In genomic region chr3:170749765-170750477, GRCh38 we compare ENCODE assay signal across 1 cellular context.
TF ChIP-seq lines count a peak whose summit lies in the region.

No MANE protein-coding gene starts in this region.

TF ChIP-seq in K562, 482 proteins besides CTCF, POLR2A, EP300 and RAD21 (continued from another document and continues in another):
- peak; percentile 50; the same call in 1 of the 2 replicates for TF ChIP-seq PKNOX1 (IDR thresholded peaks at IDR 0.05)
- TF ChIP-seq SRSF1 (IDR thresholded peaks at IDR 0.05; ENCODE audit: low read depth, low read length): no peak
- no peak for TF ChIP-seq NCOR1 (IDR thresholded peaks at IDR 0.05)
- TF ChIP-seq ZBTB8A (IDR thresholded peaks at IDR 0.05; ENCODE audit: partially characterized antibody): no peak
- TF ChIP-seq STAT5A (IDR thresholded peaks at IDR 0.05; ENCODE audit: borderline replicate concordance, low read length): no peak
- no peak for TF ChIP-seq TEAD2 (tag; IDR thresholded peaks at IDR 0.05)
- peak; percentile 26; the same call in 1 of the 2 replicates for TF ChIP-seq SMARCA4 (IDR thresholded peaks at IDR 0.05)
- no peak for TF ChIP-seq KAT7 (CRISPR knock-in tag; IDR thresholded peaks at IDR 0.05; ENCODE audit: borderline replicate concordance)
- TF ChIP-seq CBFA2T3 (IDR thresholded peaks at IDR 0.05): peak; percentile 39; the same call in 1 of the 2 replicates
- no peak for TF ChIP-seq PML (IDR thresholded peaks at IDR 0.05; ENCODE audit: low read length)
- TF ChIP-seq TRIM28 (IDR thresholded peaks at IDR 0.05): peak; percentile 49; the same call in 1 of the 2 replicates
- no peak for TF ChIP-seq ZNF121 (CRISPR knock-in tag; conservative IDR thresholded peaks at IDR 0.05)
- TF ChIP-seq SMARCB1 (IDR thresholded peaks at IDR 0.05; ENCODE audit: insufficient read length, low read depth): no peak
- TF ChIP-seq CTCFL (IDR thresholded peaks at IDR 0.05; ENCODE audit: borderline replicate concordance, insufficient read depth, low read depth, low read length, poor library complexity, severe bottlenecking): no peak
- TF ChIP-seq NCOA1 (IDR thresholded peaks at IDR 0.05; ENCODE audit: low read depth): no peak
- TF ChIP-seq MLLT1 (IDR thresholded peaks at IDR 0.05): no peak
- no peak for TF ChIP-seq ZFP1 (CRISPR knock-in tag; IDR thresholded peaks at IDR 0.05)
- TF ChIP-seq LCOR (CRISPR knock-in tag; IDR thresholded peaks at IDR 0.05): no peak
- TF ChIP-seq FOXM1 (IDR thresholded peaks at IDR 0.05; ENCODE audit: low read depth): no peak
- TF ChIP-seq FOXM1 (CRISPR knock-in tag; IDR thresholded peaks at IDR 0.05; ENCODE audit: low read depth): no peak
- no peak for TF ChIP-seq ELK1 (CRISPR knock-in tag; IDR thresholded peaks at IDR 0.05)
- no peak for TF ChIP-seq BDP1 (IDR thresholded peaks at IDR 0.05; ENCODE audit: insufficient read depth, insufficient read length)
- no peak for TF ChIP-seq EHMT2 (IDR thresholded peaks at IDR 0.05)
- TF ChIP-seq SPI1 (IDR thresholded peaks at IDR 0.05; ENCODE audit: borderline replicate concordance, low read depth, low read length): no peak
- TF ChIP-seq TAF7 (tag; IDR thresholded peaks at IDR 0.05): no peak
- TF ChIP-seq POLR2G (IDR thresholded peaks at IDR 0.05; ENCODE audit: low read depth, low read length): no peak
- no peak for TF ChIP-seq ZNF3 (CRISPR knock-in tag; IDR thresholded peaks at IDR 0.05)
- TF ChIP-seq ETV1 (tag; conservative IDR thresholded peaks at IDR 0.05; ENCODE audit: low read depth): no peak
- TF ChIP-seq NR0B1 (IDR thresholded peaks at IDR 0.05; ENCODE audit: partially characterized antibody): no peak
- TF ChIP-seq MITF (IDR thresholded peaks at IDR 0.05): no peak
- TF ChIP-seq ZNF780A (CRISPR knock-in tag; IDR thresholded peaks at IDR 0.05): no peak
- TF ChIP-seq MAFF (IDR thresholded peaks at IDR 0.05; ENCODE audit: low read length): no peak
- TF ChIP-seq ZZZ3 (IDR thresholded peaks at IDR 0.05): no peak
- no peak for TF ChIP-seq ZNF778 (CRISPR knock-in tag; IDR thresholded peaks at IDR 0.05)
- no peak for TF ChIP-seq ZHX1 (conservative IDR thresholded peaks at IDR 0.05; ENCODE audit: low read length)
- TF ChIP-seq FOXA3 (CRISPR knock-in tag; conservative IDR thresholded peaks at IDR 0.05 in 1 of 2, IDR thresholded peaks at IDR 0.05 in 1 of 2): no peak
- TF ChIP-seq CREBBP (IDR thresholded peaks at IDR 0.05; ENCODE audit: low read depth, low read length): no peak
- TF ChIP-seq SAP30 (IDR thresholded peaks at IDR 0.05; ENCODE audit: borderline replicate concordance, insufficient read depth, low read depth, low read length, poor library complexity, severe bottlenecking): no peak
- no peak for TF ChIP-seq KDM4B (IDR thresholded peaks at IDR 0.05; ENCODE audit: borderline replicate concordance in 2 of 2, low read depth in 1 of 2)
- TF ChIP-seq MCM3 (IDR thresholded peaks at IDR 0.05): no peak
- TF ChIP-seq HDGF (IDR thresholded peaks at IDR 0.05): no peak
- no peak for TF ChIP-seq PTBP1 (IDR thresholded peaks at IDR 0.05; ENCODE audit: low read depth, low read length)
- no peak for TF ChIP-seq ZNF280A (IDR thresholded peaks at IDR 0.05; ENCODE audit: low read depth, partially characterized antibody)
- no peak for TF ChIP-seq MCM5 (IDR thresholded peaks at IDR 0.05; ENCODE audit: low read depth)
- TF ChIP-seq NR1H2 (CRISPR knock-in tag; IDR thresholded peaks at IDR 0.05): no peak
- TF ChIP-seq ATF7 (IDR thresholded peaks at IDR 0.05): 0 out of 2 replicates have a peak, but pooled peaks have one; percentile 16
- no peak for TF ChIP-seq ELF4 (CRISPR knock-in tag; IDR thresholded peaks at IDR 0.05)
- 0 out of 2 replicates have a peak, but pooled peaks have one; percentile 6 for TF ChIP-seq PTRF (tag; IDR thresholded peaks at IDR 0.05)
- peak; percentile 57 for TF ChIP-seq ARID1B (IDR thresholded peaks at IDR 0.05)
- no peak for TF ChIP-seq HEY1 (CRISPR knock-in tag; IDR thresholded peaks at IDR 0.05; ENCODE audit: borderline replicate concordance)
- TF ChIP-seq ARID3B (CRISPR knock-in tag; IDR thresholded peaks at IDR 0.05; ENCODE audit: borderline replicate concordance): no peak
- TF ChIP-seq ZNF740 (CRISPR knock-in tag; IDR thresholded peaks at IDR 0.05): no peak
- peak in 1 of 2 experiments; percentile 35; a peak in 1 of 4 replicates for TF ChIP-seq ZNF740 (tag; IDR thresholded peaks at IDR 0.05)
- TF ChIP-seq SUPT5H (IDR thresholded peaks at IDR 0.05): no peak
- TF ChIP-seq ZNF174 (CRISPR knock-in tag; IDR thresholded peaks at IDR 0.05): no peak
